ENCODE assay signal across 8 cellular contexts in genomic region chr1:2525524-2525895, GRCh38. TPM values are rescaled to one million over a fixed set of nuclear protein-coding genes. Genes with fewer than 3 reads are reported as not detected.
A peak's percentile ranks its signal among the peaks of the same experiment; 100 is the strongest.
DNase-seq lines count a peak whose midpoint lies in the region; ATAC-seq and TF ChIP-seq lines count a peak whose summit lies in the region.

No MANE protein-coding gene starts in this region.

- peaks cover 0 to 20% (median 7%) of the 10 kb centered on the region in 9 donors for H3K36me3 ChIP-seq in heart right ventricle
- H3K36me3 ChIP-seq in brain microvascular endothelial cell (replicated peaks), result peaks cover 6% of the 10 kb centered on the region
- peaks cover 0 to 5% of the 10 kb centered on the region in 2 donors for H3K36me3 ChIP-seq in aorta (ENCODE audit: control insufficient read depth in 1 of 2, insufficient read depth in 2 of 2, low read length in 1 of 2)

- intact Hi-C loops in heart right ventricle (cut with DNase I) (loop anchor here in 2 of 10 donors (5.0 to 10.0 kb wide), 4 partner anchors 62 to 328 kb away; partner anchors contain the start of genes PEX10 (in 1 of the 2) and PRXL2B (in 1 of the 2)), left cardiac atrium (cut with DNase I) (no loop called here), aorta (cut with DNase I) (loop anchor here (5.0 to 10.0 kb wide), 3 partner anchors 59 to 333 kb away; partner anchors contain the start of genes FAAP20 (in 1 of the 2), PEX10 (in 1 of the 2) and PRXL2B (in 1 of the 2)), posterior vena cava (cut with DNase I) (no loop called here)

- peaks cover 31% of the 10 kb centered on the region for H3K27me3 Mint-ChIP-seq in mesothelial cell of epicardium (ENCODE audit: low read depth)

- H3K4me1 Mint-ChIP-seq in mesothelial cell of epicardium, result peaks cover 20% of the 10 kb centered on the region

- H3K4me3 ChIP-seq in heart right ventricle, result peak overlapping the region; percentile 64 to 100 (median 90)
- H3K4me3 ChIP-seq in brain microvascular endothelial cell (ENCODE audit: low read depth, low read length), result peak overlapping the region; percentile 85
- peak overlapping the region; percentile 43 to 73 for H3K4me3 ChIP-seq in aorta (ENCODE audit: low read length in 2 of 2)

- 4 to 5% methylated on average over 18 of the region's 18 CpGs for WGBS in heart right ventricle, 2 donors
- WGBS in aorta, 2 donors, result 3 to 4% methylated on average over 18 of the region's 18 CpGs

- ATAC-seq in heart right ventricle (no peak), left cardiac atrium (no peak), aorta (ENCODE audit: low FRiP score) (no peak), GM21825 (IDR thresholded peaks at IDR 0.05; ENCODE audit: unreplicated experiment) (no peak), GM21367 (IDR thresholded peaks at IDR 0.05; ENCODE audit: unreplicated experiment) (no peak)

- H3K9me3 ChIP-seq in heart right ventricle (no peaks in the 10 kb centered on the region), aorta (ENCODE audit: control insufficient read depth, low read length) (no peaks in the 10 kb centered on the region)

- DNase-seq in heart right ventricle (no peak), left cardiac atrium (no peak), brain microvascular endothelial cell (no peak), mesothelial cell of epicardium (ENCODE audit: low spot score in 2 of 2, unreplicated experiment in 2 of 2) (no peak), aorta (no peak), posterior vena cava (ENCODE audit: low spot score) (no peak)

- H3K4me1 ChIP-seq in heart right ventricle (peaks cover 35 to 67% (median 62%) of the 10 kb centered on the region in 9 donors), aorta (ENCODE audit: control insufficient read depth in 1 of 2, insufficient read depth in 2 of 2, low read length in 2 of 2) (no peaks in the 10 kb centered on the region)

- peaks cover 0 to 35% (median 0%) of the 10 kb centered on the region in 7 donors for H3K27me3 ChIP-seq in heart right ventricle
- peaks cover 6% of the 10 kb centered on the region for H3K27me3 ChIP-seq in brain microvascular endothelial cell (replicated peaks)
- no peaks in the 10 kb centered on the region for H3K27me3 ChIP-seq in aorta (ENCODE audit: control insufficient read depth in 1 of 2, insufficient read depth in 2 of 2, low read length in 1 of 2)

- peak overlapping the region in 8 of 10 donors; percentile 71 to 89 (median 84) for H3K27ac ChIP-seq in heart right ventricle
- H3K27ac ChIP-seq in brain microvascular endothelial cell, result peak overlapping the region; percentile 52
- no peak overlapping the region for H3K27ac ChIP-seq in aorta (ENCODE audit: low read depth in 1 of 2, low read length in 2 of 2)

- in situ Hi-C loops in brain microvascular endothelial cell (cut with HindIII; ENCODE audit: low pct_ligation_motif_present, low sequenced_read_pairs), result no loop called here

- peak overlapping the region; percentile 56 for H3K27ac Mint-ChIP-seq in mesothelial cell of epicardium

- TF ChIP-seq CTCF in heart right ventricle (IDR thresholded peaks at IDR 0.05) (no peak), brain microvascular endothelial cell (IDR thresholded peaks at IDR 0.05; ENCODE audit: low read depth, low read length, missing control alignments) (no peak), mesothelial cell of epicardium (IDR thresholded peaks at IDR 0.05; ENCODE audit: unreplicated experiment) (no peak)

- peaks cover 8% of the 10 kb centered on the region for H3K36me3 Mint-ChIP-seq in mesothelial cell of epicardium

- no peaks in the 10 kb centered on the region for H3K9me3 Mint-ChIP-seq in mesothelial cell of epicardium

- H3K4me3 Mint-ChIP-seq in mesothelial cell of epicardium, result peak overlapping the region; percentile 93

RNA-seq across cellular contexts. Expression of gene PANK4, which starts 0.9 kb away (rescaled TPM):
- total RNA-seq in heart right ventricle (10 to 100 TPM; 29.8 to 56.4 (median 35.2) TPM), left cardiac atrium (10 to 100 TPM; 37.5 to 40.6 TPM), mesothelial cell of epicardium (43.1 to 50.8 TPM (median 45.4 TPM) in 3 replicates), aorta (10 to 100 TPM; 19.6 to 28.2 TPM), posterior vena cava (10 to 100 TPM; 17.4 to 18.6 TPM)
- polyA plus RNA-seq in heart right ventricle (10 to 100 TPM; 26.1 to 35.6 TPM), aorta (10 to 100 TPM in 1 of 2 donors, 1 to 10 TPM in 1; 5.5 to 22.2 TPM)

RNA-seq across cellular contexts. Expression of gene HES5, which starts 4.6 kb away (rescaled TPM):
- total RNA-seq in heart right ventricle, result 1 to 10 TPM in 6 of 10 donors, under 1 TPM in 3, not detected in 1; 0.51 to 3.1 (median 1.4) TPM
- 1 to 10 TPM; 1.0 to 1.1 TPM for polyA plus RNA-seq in heart right ventricle
- under 1 TPM; 0.91 to 0.99 TPM for total RNA-seq in left cardiac atrium
- not detected in 3 replicates for total RNA-seq in mesothelial cell of epicardium
- total RNA-seq in aorta, result 1 to 10 TPM in 1 of 2 donors, under 1 TPM in 1; 0.36 to 2.1 TPM
- not detected for polyA plus RNA-seq in aorta
- total RNA-seq in posterior vena cava, result under 1 TPM; 0.24 to 0.32 TPM

RNA-seq across cellular contexts. Expression of gene TNFRSF14, which starts 30.7 kb away (rescaled TPM):
- 10 to 100 TPM in 7 of 10 donors, 1 to 10 TPM in 3; 7.5 to 43.8 (median 13.0) TPM for total RNA-seq in heart right ventricle
- polyA plus RNA-seq in heart right ventricle, result 10 to 100 TPM; 19.3 to 59.6 TPM
- 10 to 100 TPM; 21.6 to 22.6 TPM for total RNA-seq in left cardiac atrium
- total RNA-seq in mesothelial cell of epicardium, result 1.1 to 1.3 TPM (median 1.2 TPM) in 3 replicates
- total RNA-seq in aorta, result 10 to 100 TPM; 33.9 to 89.1 TPM
- 100 to 1,000 TPM in 1 of 2 donors, 10 to 100 TPM in 1; 55.7 to 137 TPM for polyA plus RNA-seq in aorta
- 10 to 100 TPM; 37.7 to 63.6 TPM for total RNA-seq in posterior vena cava

RNA-seq across cellular contexts. Expression of gene PLCH2, which starts 49.4 kb away (rescaled TPM):
- total RNA-seq in heart right ventricle (under 1 TPM in 8 of 10 donors, not detected in 2; 0.06 to 0.51 (median 0.09) TPM), left cardiac atrium (under 1 TPM; 0.13 to 0.74 TPM), mesothelial cell of epicardium (1.7 to 2.1 TPM (median 1.8 TPM) in 3 replicates), aorta (1 to 10 TPM in 1 of 2 donors, under 1 TPM in 1; 0.71 to 1.6 TPM), posterior vena cava (1 to 10 TPM in 1 of 2 donors, under 1 TPM in 1; 0.33 to 1.0 TPM)
- polyA plus RNA-seq in heart right ventricle (under 1 TPM; 0.12 to 0.22 TPM), aorta (not detected)

Comparison
In these comparisons a context has a peak if more than half of its experiments do, and no peak if none do; other contexts are left out.
1. H3K27ac ChIP-seq: peak in heart right ventricle (8 of 10) and brain microvascular endothelial cell (single experiment); none in aorta (0 of 2).
2. intact Hi-C loops: an anchor here in aorta (5.0 to 10.0 kb wide); none called in left cardiac atrium and posterior vena cava.
3. Peak in every context shown above with its lines, with median percentiles within 50 percentile points of each other: H3K4me3 ChIP-seq.